In the genomic region with DNA sequence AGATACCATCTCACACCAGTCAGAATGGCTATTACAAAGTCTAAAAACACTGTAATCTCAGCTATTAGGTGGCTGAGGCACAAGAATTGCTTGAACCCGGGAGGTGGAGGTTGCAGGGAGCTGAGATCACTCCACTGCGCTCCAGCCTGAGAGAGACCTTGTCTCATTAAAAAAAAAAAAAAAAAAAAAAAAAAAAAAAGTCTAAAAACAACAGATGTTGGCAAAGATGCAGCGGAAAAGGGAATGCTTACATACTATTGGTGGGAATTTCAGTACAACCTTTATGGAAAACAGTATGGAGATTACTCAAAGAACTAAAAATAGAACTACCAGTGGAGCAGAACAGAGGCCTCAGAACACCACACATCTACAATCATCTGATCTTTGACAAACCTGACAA, we compare ENCODE assay signal across 19 cellular contexts.
"Had no signal": no experiment of that assay in that cellular context is flagged by ENCODE, and none has a peak within 500 bp of the region (broad histone marks: within the 10 kb centered on the region; RNA-seq: fewer than 3 reads in every experiment).

No MANE protein-coding gene starts in this region.

- H3K36me3 Mint-ChIP-seq: memory B cell, naive B cell had no signal

- H3K4me1 Mint-ChIP-seq: central memory CD8-positive, alpha-beta T cell; immature natural killer cell; memory B cell; naive B cell; neural crest cell had no signal

- H3K4me1 ChIP-seq: prostate gland, right atrium auricular region had no signal

- H3K36me3 ChIP-seq: brain microvascular endothelial cell, prostate gland, right atrium auricular region, tibial artery had no signal

- H3K9me3 Mint-ChIP-seq: central memory CD8-positive, alpha-beta T cell; immature natural killer cell; memory B cell had no signal

- H3K4me3 Mint-ChIP-seq: activated naive CD8-positive, alpha-beta T cell; central memory CD8-positive, alpha-beta T cell; immature natural killer cell; memory B cell; naive B cell; neural crest cell had no signal

- ATAC-seq: mucosa of descending colon; stimulated activated naive CD8-positive, alpha-beta T cell treated with anti-CD3 and anti-CD28 coated beads, Interleukin-15, Interleukin-2, amounts not matched to agents 100 U/mL and 50 U/mL, for 24 hours had no signal

- H3K27ac Mint-ChIP-seq: activated naive CD8-positive, alpha-beta T cell; immature natural killer cell; memory B cell; naive B cell had no signal

- H3K27me3 ChIP-seq: brain microvascular endothelial cell, right atrium auricular region, tibial artery had no signal

- H3K4me3 ChIP-seq: coronary artery, mucosa of descending colon, prostate gland, right atrium auricular region, skin epidermis, tibial artery had no signal

- H3K27me3 Mint-ChIP-seq: activated naive CD8-positive, alpha-beta T cell; central memory CD8-positive, alpha-beta T cell; memory B cell; naive B cell had no signal

- H3K9me3 ChIP-seq: mucosa of descending colon, prostate gland, right atrium auricular region, tibial artery had no signal

- H3K27ac ChIP-seq: brain microvascular endothelial cell, coronary artery, prostate gland, right atrium auricular region, skin epidermis, tibial artery had no signal

- DNase-seq: activated CD4-positive, alpha-beta T cell treated with anti-CD3 and anti-CD28 coated beads, Interleukin-2, amount 50 U/mL, for 4 hours; amniotic stem cell; brain microvascular endothelial cell; immature natural killer cell; kidney glomerular epithelial cell; mucosa of descending colon; naive B cell; stimulated activated naive CD8-positive, alpha-beta T cell treated with anti-CD3 and anti-CD28 coated beads, Interleukin-15, Interleukin-2, amounts not matched to agents 100 U/mL and 50 U/mL, for 24 hours; substantia nigra; T-helper 2 cell; tibial artery had no signal
